ENCODE assay signal across 23 cellular contexts in genomic region chr5:170693701-170694100, GRCh38.
"Had no signal": no experiment of that assay in that cellular context is flagged by ENCODE, and none has a peak within 500 bp of the region (broad histone marks: within the 10 kb centered on the region; RNA-seq: fewer than 3 reads in every experiment).

No MANE protein-coding gene starts in this region.

- H3K9me3 Mint-ChIP-seq: activated naive CD4-positive, alpha-beta T cell treated with anti-CD3 and anti-CD28 coated beads, Interleukin-2, amount 50 U/mL, for 24 hours; activated T-helper 1 cell treated with anti-CD3 and anti-CD28 coated beads, Interleukin-12 subunit alpha, Interleukin-12 subunit beta, Interleukin-2, Interleukin-4 antibody, amounts not matched to agents 30 ng/mL and 10 ng/mL and 1 ng/mL, durations not matched to agents 14 hours and 24 hours and 36 hours; central memory CD8-positive, alpha-beta T cell; natural killer cell treated with Interleukin-12 subunit alpha and Interleukin-12 subunit beta and Interleukin-15 and Interleukin-18, amount 100 ng/mL, for 72 hours had no signal

- H3K27ac Mint-ChIP-seq: activated CD8-positive, alpha-beta T cell treated with anti-CD3 and anti-CD28 coated beads, Interleukin-2, amount 10 ng/mL, durations not matched to agents 7 days and 5 days; activated naive CD4-positive, alpha-beta T cell treated with anti-CD3 and anti-CD28 coated beads, Interleukin-2, amount 50 U/mL, for 24 hours; activated T-helper 1 cell treated with anti-CD3 and anti-CD28 coated beads, Interleukin-12 subunit alpha, Interleukin-12 subunit beta, Interleukin-2, Interleukin-4 antibody, amounts not matched to agents 30 ng/mL and 10 ng/mL and 1 ng/mL, durations not matched to agents 14 hours and 24 hours and 36 hours; natural killer cell treated with Interleukin-12 subunit alpha and Interleukin-12 subunit beta and Interleukin-15 and Interleukin-18, amount 100 ng/mL, for 72 hours had no signal

- H3K4me3 ChIP-seq: ascending aorta, colonic mucosa, dorsolateral prefrontal cortex, esophagus squamous epithelium, gastroesophageal sphincter, heart left ventricle, left lung, lung, pancreas, psoas muscle, thyroid gland had no signal

- DNase-seq: activated CD4-positive, alpha-beta T cell treated with anti-CD3 and anti-CD28 coated beads, Interleukin-2, amount 50 U/mL, for 1 hour; activated CD4-positive, CD25-positive, alpha-beta regulatory T cell treated with anti-CD3 and anti-CD28 coated beads, Interleukin-2, amount 50 U/mL, for 72 hours; activated CD8-positive, alpha-beta T cell treated with anti-CD3 and anti-CD28 coated beads, Interleukin-2, amount 10 ng/mL, durations not matched to agents 7 days and 5 days; activated gamma-delta T cell; colonic mucosa; dorsolateral prefrontal cortex; esophagus squamous epithelium; heart left ventricle; left lung; pancreas; psoas muscle; right cardiac atrium; stimulated activated CD4-positive, alpha-beta T cell treated with anti-CD3 and anti-CD28 coated beads, Interleukin-4, amount 100 ng/mL, for 4 hours; stimulated activated naive CD8-positive, alpha-beta T cell treated with anti-CD3 and anti-CD28 coated beads, Interleukin-15, Interleukin-2, amounts not matched to agents 100 U/mL and 50 U/mL, for 24 hours; thyroid gland had no signal

- ATAC-seq: activated CD8-positive, alpha-beta T cell treated with anti-CD3 and anti-CD28 coated beads, Interleukin-2, amount 10 ng/mL, durations not matched to agents 7 days and 5 days; gastroesophageal sphincter; heart left ventricle; left lung; pancreas; psoas muscle; right cardiac atrium; stimulated activated naive CD8-positive, alpha-beta T cell treated with anti-CD3 and anti-CD28 coated beads, Interleukin-15, Interleukin-2, amounts not matched to agents 100 U/mL and 50 U/mL, for 24 hours had no signal

- H3K4me1 ChIP-seq: ascending aorta, colonic mucosa, esophagus squamous epithelium, gastroesophageal sphincter, heart left ventricle, left lung, pancreas, psoas muscle, thyroid gland had no signal

- H3K36me3 ChIP-seq: ascending aorta, colonic mucosa, esophagus squamous epithelium, gastroesophageal sphincter, heart left ventricle, left lung, pancreas, thyroid gland had no signal

- H3K4me3 Mint-ChIP-seq: activated CD8-positive, alpha-beta T cell treated with anti-CD3 and anti-CD28 coated beads, Interleukin-2, amount 10 ng/mL, durations not matched to agents 7 days and 5 days; activated naive CD4-positive, alpha-beta T cell treated with anti-CD3 and anti-CD28 coated beads, Interleukin-2, amount 50 U/mL, for 24 hours; activated T-helper 1 cell treated with anti-CD3 and anti-CD28 coated beads, Interleukin-12 subunit alpha, Interleukin-12 subunit beta, Interleukin-2, Interleukin-4 antibody, amounts not matched to agents 30 ng/mL and 10 ng/mL and 1 ng/mL, durations not matched to agents 14 hours and 24 hours and 36 hours; central memory CD8-positive, alpha-beta T cell; natural killer cell treated with Interleukin-12 subunit alpha and Interleukin-12 subunit beta and Interleukin-15 and Interleukin-18, amount 100 ng/mL, for 72 hours had no signal

- H3K27ac ChIP-seq: ascending aorta, colonic mucosa, dorsolateral prefrontal cortex, esophagus squamous epithelium, gastroesophageal sphincter, heart left ventricle, left lung, pancreas, psoas muscle, thyroid gland, VCaP had no signal

- H3K36me3 Mint-ChIP-seq: activated naive CD4-positive, alpha-beta T cell treated with anti-CD3 and anti-CD28 coated beads, Interleukin-2, amount 50 U/mL, for 24 hours; natural killer cell treated with Interleukin-12 subunit alpha and Interleukin-12 subunit beta and Interleukin-15 and Interleukin-18, amount 100 ng/mL, for 72 hours had no signal

- H3K9me3 ChIP-seq: ascending aorta, colonic mucosa, esophagus squamous epithelium, gastroesophageal sphincter, heart left ventricle, left lung, pancreas, psoas muscle, thyroid gland had no signal

- H3K27me3 ChIP-seq: ascending aorta, colonic mucosa, pancreas, thyroid gland had no signal

- H3K4me1 Mint-ChIP-seq: activated naive CD4-positive, alpha-beta T cell treated with anti-CD3 and anti-CD28 coated beads, Interleukin-2, amount 50 U/mL, for 24 hours; central memory CD8-positive, alpha-beta T cell had no signal
